In genomic region chr16:2019500-2019899, GRCh38 we compare ENCODE assay signal across 9 cellular contexts. TPM values are rescaled to one million over a fixed set of nuclear protein-coding genes. Genes with fewer than 3 reads are reported as not detected.
A peak's percentile ranks its signal among the peaks of the same experiment; 100 is the strongest.
DNase-seq lines count a peak whose midpoint lies in the region; ATAC-seq and TF ChIP-seq lines count a peak whose summit lies in the region.
"Had no signal": no experiment of that assay in that cellular context is flagged by ENCODE, and none has a peak within 500 bp of the region (broad histone marks: within the 10 kb centered on the region; RNA-seq: fewer than 3 reads in every experiment).

TSS of gene NPW (plus strand) at chr16:2019785.

- no peak within 1 kb of the TSS for H2AFZ ChIP-seq in GM23248

- intact Hi-C loops in testis (cut with DNase I; ENCODE audit: low total_unique reads) = no loop called here

- H3K36me3 ChIP-seq in GM23248 (ENCODE audit: low read depth) (no peaks in the 10 kb centered on the region), testis (ENCODE audit: low read depth, missing control alignments) (no peaks in the 10 kb centered on the region), gastroesophageal sphincter (no peaks in the 10 kb centered on the region)

- POLR2A ChIA-PET in AG04449 (lab: Yijun Ruan, JAX) = no interaction called here
- POLR2A ChIA-PET in activated CD8-positive, alpha-beta T cell treated with anti-CD3 and anti-CD28 coated beads, Interleukin-2, amount 10 ng/mL, durations not matched to agents 7 days and 5 days (lab: Charles Lee) = interaction anchor here (2.0 kb wide), 1 partner anchor 136 kb away, joined by 7 read pairs; the partner anchor contains the start of gene TRAF7
- POLR2A ChIA-PET in GM10248 (lab: Yijun Ruan, JAX) = interaction anchor here (1.6 kb wide), 1 partner anchor 136 kb away, joined by 4 read pairs; the partner anchor contains the start of gene TRAF7

- H3K9me3 ChIP-seq in GM23248 (ENCODE audit: low read depth) (no peaks in the 10 kb centered on the region), testis (no peaks in the 10 kb centered on the region), gastroesophageal sphincter (no peaks in the 10 kb centered on the region)

- no peak within 1 kb of the TSS for H3K27ac Mint-ChIP-seq in activated CD8-positive, alpha-beta T cell treated with anti-CD3 and anti-CD28 coated beads, Interleukin-2, amount 10 ng/mL, durations not matched to agents 7 days and 5 days
- H3K27ac Mint-ChIP-seq in memory B cell = no peak within 1 kb of the TSS

- peaks cover 20% of the 10 kb centered on the region for H3K27me3 Mint-ChIP-seq in activated CD8-positive, alpha-beta T cell treated with anti-CD3 and anti-CD28 coated beads, Interleukin-2, amount 10 ng/mL, durations not matched to agents 7 days and 5 days (ENCODE audit: low read depth)
- H3K27me3 Mint-ChIP-seq in memory B cell = peaks cover 15% of the 10 kb centered on the region

- no peaks in the 10 kb centered on the region for H4K20me1 ChIP-seq in GM23248 (ENCODE audit: insufficient read depth)

- no peak within 1 kb of the TSS for H3K4me3 Mint-ChIP-seq in activated CD8-positive, alpha-beta T cell treated with anti-CD3 and anti-CD28 coated beads, Interleukin-2, amount 10 ng/mL, durations not matched to agents 7 days and 5 days
- peak within 1 kb of the TSS; percentile 41 for H3K4me3 Mint-ChIP-seq in memory B cell

- H3K27ac ChIP-seq in GM23248 (no peak within 1 kb of the TSS), testis (no peak within 1 kb of the TSS), gastroesophageal sphincter (no peak within 1 kb of the TSS)
- H3K27ac ChIP-seq: epithelial cell of prostate had no signal

- no peaks in the 10 kb centered on the region for H3K36me3 Mint-ChIP-seq in activated CD8-positive, alpha-beta T cell treated with anti-CD3 and anti-CD28 coated beads, Interleukin-2, amount 10 ng/mL, durations not matched to agents 7 days and 5 days (ENCODE audit: low read depth)
- no peaks in the 10 kb centered on the region for H3K36me3 Mint-ChIP-seq in memory B cell

- no peak for TF ChIP-seq CTCF in AG04449 (IDR thresholded peaks at IDR 0.05; ENCODE audit: insufficient read depth, low read length, missing control alignments)
- TF ChIP-seq CTCF in GM10248 (IDR thresholded peaks at IDR 0.05; ENCODE audit: control extremely low read depth, extremely low read depth, low read depth, missing control alignments) = no peak
- TF ChIP-seq CTCF in testis (IDR thresholded peaks at IDR 0.05) = no peak
- TF ChIP-seq CTCF in gastroesophageal sphincter (IDR thresholded peaks at IDR 0.05) = no peak

- no peaks in the 10 kb centered on the region for H3F3A ChIP-seq in GM23248 (ENCODE audit: insufficient read depth)

- peak within 1 kb of the TSS; percentile 42 for H3K4me2 ChIP-seq in GM23248 (ENCODE audit: unreplicated experiment)

- H3K9ac ChIP-seq in GM23248 = no peak within 1 kb of the TSS

- WGBS in GM23248 (ENCODE audit: low coverage in 1 of 2, low lambda C conversion rate in 2 of 2, missing lambda C conversion rate in 2 of 2), 2 experiments = 9 to 10% methylated on average over 28 to 30 of the region's 31 CpGs
- WGBS in testis, 2 donors = 3 to 5% methylated on average over 20 to 22 of the region's 31 CpGs
- WGBS in gastroesophageal sphincter (ENCODE audit: low coverage in 1 of 2), 2 donors = 7% methylated on average over 3 of the region's 31 CpGs; no CpG with 5 or more reads in 1 of the 2 donors

- H3K9me3 Mint-ChIP-seq in activated CD8-positive, alpha-beta T cell treated with anti-CD3 and anti-CD28 coated beads, Interleukin-2, amount 10 ng/mL, durations not matched to agents 7 days and 5 days (ENCODE audit: insufficient read depth) = no peaks in the 10 kb centered on the region
- no peaks in the 10 kb centered on the region for H3K9me3 Mint-ChIP-seq in memory B cell

- H3K27me3 ChIP-seq in GM23248 (replicated peaks; ENCODE audit: insufficient read depth) = no peaks in the 10 kb centered on the region; the same call in 1 of the 2 replicates
- H3K27me3 ChIP-seq in testis = no peaks in the 10 kb centered on the region
- peaks cover 63% of the 10 kb centered on the region for H3K27me3 ChIP-seq in gastroesophageal sphincter

- TF ChIP-seq POLR2A in testis (IDR thresholded peaks at IDR 0.05) (no peak), gastroesophageal sphincter (IDR thresholded peaks at IDR 0.05) (no peak)

- peaks cover 17% of the 10 kb centered on the region for H3K4me1 Mint-ChIP-seq in activated CD8-positive, alpha-beta T cell treated with anti-CD3 and anti-CD28 coated beads, Interleukin-2, amount 10 ng/mL, durations not matched to agents 7 days and 5 days (ENCODE audit: low read depth)
- H3K4me1 Mint-ChIP-seq in memory B cell = peaks cover 11% of the 10 kb centered on the region

- H3K9me2 ChIP-seq in GM23248 (ENCODE audit: insufficient read depth) = no peaks in the 10 kb centered on the region

- no peaks in the 10 kb centered on the region for H3K79me2 ChIP-seq in GM23248 (ENCODE audit: insufficient read depth)

- H3K4me3 ChIP-seq in AG04449 (ENCODE audit: low read depth, low read length) (peak within 1 kb of the TSS; percentile 8), GM23248 (no peak within 1 kb of the TSS), testis (peak within 1 kb of the TSS in 1 of 2 donors; percentile 34), gastroesophageal sphincter (peak within 1 kb of the TSS in 1 of 2 donors; percentile 16)

- no peak for TF ChIP-seq EP300 in gastroesophageal sphincter (IDR thresholded peaks at IDR 0.05)

- CTCF ChIA-PET in AG04449 (lab: Yijun Ruan, JAX) (interaction anchor here (2.0 to 8.2 kb wide), 2 partner anchors 37 to 124 kb away, joined by 6 to 135 read pairs; partner anchors contain the start of gene RAB26), GM10248 (lab: Yijun Ruan, JAX) (interaction anchor here (1.3 to 7.1 kb wide), 4 partner anchors 11 to 133 kb away, joined by 4 to 78 read pairs (median 41); partner anchors contain the start of genes RAB26 and TRAF7)
- CTCF ChIA-PET in activated CD8-positive, alpha-beta T cell treated with anti-CD3 and anti-CD28 coated beads, Interleukin-2, amount 10 ng/mL, durations not matched to agents 7 days and 5 days (lab: Charles Lee) = interaction anchor here (1.2 to 1.6 kb wide), 2 partner anchors 16 to 136 kb away, joined by 3 to 9 read pairs; partner anchors contain the start of gene TRAF7

- H3K4me1 ChIP-seq in GM23248 (ENCODE audit: insufficient read depth) = no peaks in the 10 kb centered on the region
- H3K4me1 ChIP-seq in testis = peaks cover 21% of the 10 kb centered on the region
- peaks cover 0 to 37% (median 19%) of the 10 kb centered on the region in 3 donors for H3K4me1 ChIP-seq in gastroesophageal sphincter

- in situ Hi-C loops in GM23248 (cut with MboI) = no loop called here

- DNase-seq in AG04449 (ENCODE audit: low read depth, low spot score) (no peak), GM23248 (peak; percentile 23), memory B cell (ENCODE audit: low spot score in 2 of 2) (no peak), GM10248 (ENCODE audit: extremely low spot score) (no peak), testis (no peak)
- DNase-seq in activated CD8-positive, alpha-beta T cell treated with anti-CD3 and anti-CD28 coated beads, Interleukin-2, amount 10 ng/mL, durations not matched to agents 7 days and 5 days = peak; percentile 38
- no peak for DNase-seq in central memory CD4-positive, alpha-beta T cell

- no peak for ATAC-seq in activated CD8-positive, alpha-beta T cell treated with anti-CD3 and anti-CD28 coated beads, Interleukin-2, amount 10 ng/mL, durations not matched to agents 7 days and 5 days
- ATAC-seq in memory B cell (ENCODE audit: low read depth) (peak; percentile 21), gastroesophageal sphincter (no peak)

RNA-seq across cellular contexts. Expression of gene NPW, which starts in this region (rescaled TPM):
- not detected in 2 replicates for total RNA-seq in GM23248 (2014; rRNA removed; shearing (Covaris generic))
- polyA plus RNA-seq in GM23248 (2016; fragmentation: Nextera tagmentation; extraction: Ambion mirVana) (2.1 and 3.0 TPM in 2 replicates), testis (ENCODE audit: insufficient read depth, low read depth, low replicate concordance) (3.9 TPM)
- total RNA-seq in activated CD8-positive, alpha-beta T cell treated with anti-CD3 and anti-CD28 coated beads, Interleukin-2, amount 10 ng/mL, durations not matched to agents 7 days and 5 days = under 1 TPM in 1 of 2 experiments, not detected in 1; 0.73 TPM
- total RNA-seq in testis (1 to 10 TPM; 7.3 to 8.2 TPM), gastroesophageal sphincter (not detected)

Comparison
In these comparisons a context has a peak if more than half of its experiments do, and no peak if none do; other contexts are left out.
1. Peak in DNase-seq in activated CD8-positive, alpha-beta T cell treated with anti-CD3 and anti-CD28 coated beads, Interleukin-2, amount 10 ng/mL, durations not matched to agents 7 days and 5 days; RNA of the gene not detected or under 1 TPM.